In genomic region chr6:135939216-135939610, GRCh38 we compare ENCODE assay signal across 12 cellular contexts.
A peak's percentile ranks its signal among the peaks of the same experiment; 100 is the strongest.
DNase-seq lines count a peak whose midpoint lies in the region; ATAC-seq and TF ChIP-seq lines count a peak whose summit lies in the region.
"Had no signal": no experiment of that assay in that cellular context is flagged by ENCODE, and none has a peak within 500 bp of the region (broad histone marks: within the 10 kb centered on the region; RNA-seq: fewer than 3 reads in every experiment).

No MANE protein-coding gene starts in this region.

- no peak for TF ChIP-seq POLR2A in prostate gland (IDR thresholded peaks at IDR 0.05)
- no peak for TF ChIP-seq POLR2A in uterus (IDR thresholded peaks at IDR 0.05)

- peak overlapping the region; percentile 20 to 51 for H3K27ac ChIP-seq in prostate gland
- H3K27ac ChIP-seq in uterus, result peak overlapping the region; percentile 86 to 92
- H3K27ac ChIP-seq: 22Rv1 had no signal

- ATAC-seq in Right ventricle myocardium superior (ENCODE audit: poor library complexity) (peak; percentile 72), HG02973 (IDR thresholded peaks at IDR 0.05; ENCODE audit: unreplicated experiment) (no peak), HG03280 (IDR thresholded peaks at IDR 0.05; ENCODE audit: unreplicated experiment) (no peak)

- DNase-seq in DMS 273 (lab: John Stamatoyannopoulos, UW; ENCODE audit: unreplicated experiment) (peak; percentile 36), DMS 273 treated with DMSO at 0.1 percent for 48 hours (lab: John Stamatoyannopoulos, UW) (no peak), Right ventricle myocardium superior (no peak), prostate gland (ENCODE audit: low spot score) (no peak), uterus (peak; percentile 40 to 69), GOT3 (lab: John Stamatoyannopoulos, UW) (no peak)
- DNase-seq: MM.1S; pancreas; stimulated activated CD4-positive, alpha-beta T cell treated with anti-CD3 and anti-CD28 coated beads, Interleukin-4, amount 100 ng/mL, for 1 hour had no signal

- intact Hi-C loops in Right ventricle myocardium superior (cut with DNase I) (no loop called here), prostate gland (cut with DNase I) (loop anchor here (5.0 to 10.0 kb wide), 2 partner anchors 87 to 404 kb away; partner anchors contain the start of gene PDE7B), uterus (cut with DNase I; ENCODE audit: low total_unique reads) (no loop called here)

- no peak for TF ChIP-seq CTCF in prostate gland (IDR thresholded peaks at IDR 0.05)
- TF ChIP-seq CTCF in uterus (IDR thresholded peaks at IDR 0.05), result no peak

- 37% methylated on average over 5 of the region's 6 CpGs for WGBS in prostate gland

- no peaks in the 10 kb centered on the region for H3K36me3 ChIP-seq in prostate gland
- no peaks in the 10 kb centered on the region for H3K36me3 ChIP-seq in uterus
- H3K36me3 ChIP-seq: pancreas had no signal

- H3K27me3 ChIP-seq in prostate gland (replicated peaks; ENCODE audit: insufficient read depth) (no peaks in the 10 kb centered on the region), uterus (no peaks in the 10 kb centered on the region)
- H3K27me3 ChIP-seq: pancreas had no signal

- peaks cover 8% of the 10 kb centered on the region for H3K4me1 ChIP-seq in prostate gland (replicated peaks)
- H3K4me1 ChIP-seq in uterus, result peaks cover 0 to 11% of the 10 kb centered on the region in 2 donors
- H3K4me1 ChIP-seq: pancreas had no signal

- H3K9me3 ChIP-seq in prostate gland (no peaks in the 10 kb centered on the region), uterus (no peaks in the 10 kb centered on the region)
- H3K9me3 ChIP-seq: pancreas had no signal

- no peak overlapping the region for H3K4me3 ChIP-seq in prostate gland
- H3K4me3 ChIP-seq in uterus, result peak overlapping the region; percentile 16 to 25
- H3K4me3 ChIP-seq: pancreas had no signal

Comparison
In these comparisons a context has a peak if more than half of its experiments do, and no peak if none do; other contexts are left out.
1. DNase-seq: peak in DMS 273 (single experiment) and uterus (2 of 2); none in DMS 273 treated with DMSO at 0.1 percent for 48 hours (single experiment), Right ventricle myocardium superior (single experiment), prostate gland (single experiment) and GOT3 (single experiment).
2. H3K4me3 ChIP-seq: peak in uterus (2 of 2); none in prostate gland (0 of 2).